In the genomic region with DNA sequence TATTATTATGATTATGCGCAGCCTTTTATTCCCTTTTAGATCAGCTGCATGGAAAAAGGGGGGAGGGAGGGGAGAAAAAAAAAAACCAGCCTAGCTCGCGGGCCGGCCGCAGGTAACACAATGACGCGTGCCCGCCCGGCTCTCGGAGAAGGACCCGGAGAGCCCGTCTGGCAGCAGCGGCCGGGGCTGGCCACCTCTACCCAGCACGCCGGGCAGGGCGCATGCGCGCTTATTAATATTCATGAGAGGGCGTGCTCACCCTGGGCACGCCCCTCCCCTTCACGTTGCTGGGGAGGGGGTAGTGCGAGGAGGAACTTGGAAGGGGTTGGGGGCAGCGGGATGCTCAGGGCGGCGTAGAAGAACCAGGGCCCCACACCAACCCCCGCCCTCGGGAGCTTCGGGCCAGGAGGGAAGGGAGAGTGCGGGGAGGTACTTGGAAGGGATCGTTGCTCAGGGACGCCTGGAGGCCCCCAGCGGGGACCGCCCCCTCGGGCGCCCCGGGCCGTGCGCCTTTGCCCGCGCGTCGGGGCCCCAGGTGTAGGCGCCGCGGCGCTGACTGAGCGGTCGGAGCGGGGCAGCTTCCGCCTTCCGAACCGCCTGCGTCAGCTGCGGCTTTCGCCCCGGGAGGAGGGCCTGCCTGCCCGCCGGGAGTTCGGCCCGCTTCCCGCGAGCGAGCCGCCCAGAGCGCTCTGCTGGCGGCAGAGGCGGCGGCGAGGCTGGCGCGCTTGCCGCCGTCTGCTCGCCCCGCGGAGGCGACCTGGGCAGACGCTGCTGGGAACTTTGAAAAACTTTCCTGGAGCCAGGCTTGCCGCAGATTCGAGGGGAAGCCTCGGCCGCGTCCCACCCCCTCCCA, we compare ENCODE assay signal across 8 cellular contexts. TPM values are rescaled to one million over a fixed set of nuclear protein-coding genes. Genes with fewer than 3 reads are reported as not detected.
DNase-seq lines count a peak whose midpoint lies in the region; ATAC-seq and TF ChIP-seq lines count a peak whose summit lies in the region.

A gene (minus strand): TSS at position 169 of the 853 bp plus-strand sequence. CDS start 469 bp downstream, outside the sequence.

- peaks cover 33% of the 10 kb centered on the region for H3K4me1 ChIP-seq in skeletal muscle satellite cell (ENCODE audit: control insufficient read depth, insufficient read depth, low read length)

- H3K9me3 ChIP-seq in skeletal muscle satellite cell (replicated peaks; ENCODE audit: low read length), result no peaks in the 10 kb centered on the region

- peak within 1 kb of the TSS; percentile 91 for H3K4me2 ChIP-seq in skeletal muscle satellite cell (ENCODE audit: low read length)

- no peak for TF ChIP-seq CTCF in AG09319 (IDR thresholded peaks at IDR 0.05; ENCODE audit: low read depth, low read length)

- H3K36me3 ChIP-seq in skeletal muscle satellite cell (ENCODE audit: insufficient read depth, low read length), result no peaks in the 10 kb centered on the region

- peak within 1 kb of the TSS; percentile 96 for H3K9ac ChIP-seq in skeletal muscle satellite cell (ENCODE audit: low read depth, low read length)

- ATAC-seq in GM18858 (IDR thresholded peaks at IDR 0.05; ENCODE audit: unreplicated experiment) (peak; percentile 36), HG03025 (IDR thresholded peaks at IDR 0.05; ENCODE audit: low FRiP score, unreplicated experiment) (peak; percentile 48)

- peak within 1 kb of the TSS; percentile 86 for H3K27ac ChIP-seq in caudate nucleus (ENCODE audit: low read depth, low read length)

- H3K4me3 ChIP-seq in skeletal muscle satellite cell (ENCODE audit: low read length), result peak within 1 kb of the TSS; percentile 89

- DNase-seq in AG09319 (ENCODE audit: extremely low read depth, low read depth) (peak; percentile 88), NCI-H1930 (lab: John Stamatoyannopoulos, UW) (peak; percentile 78 to 88), T-helper 9 cell (peak; percentile 31), caudate nucleus (lab: John Stamatoyannopoulos, UW) (peak; percentile 35 to 95 (median 85)), iPS-NIHi7 (ENCODE audit: extremely low spot score) (peak; percentile 96)

- H3K27me3 ChIP-seq in skeletal muscle satellite cell (ENCODE audit: control insufficient read depth, insufficient read depth, low read length), result no peaks in the 10 kb centered on the region

RNA-seq across cellular contexts. Expression of the gene that starts here (rescaled TPM):
- total RNA-seq in skeletal muscle satellite cell (2012; rRNA removed), result 11.1 and 15.2 TPM in 2 replicates

Comparison
In these comparisons a context has a peak if more than half of its experiments do, and no peak if none do; other contexts are left out.
1. Peak in every context shown above with its lines: DNase-seq, ATAC-seq, H3K4me3 ChIP-seq and H3K27ac ChIP-seq.
2. DNase-seq: peak in every context shown above with its lines; median percentile 96 in iPS-NIHi7; 88 in AG09319; 85 in caudate nucleus; 83 in NCI-H1930; 31 in T-helper 9 cell.